In genomic region chr10:6238613-6239212, GRCh38 we compare ENCODE assay signal across 8 cellular contexts. TPM values are rescaled to one million over a fixed set of nuclear protein-coding genes. Genes with fewer than 3 reads are reported as not detected.
DNase-seq lines count a peak whose midpoint lies in the region; ATAC-seq, FAIRE-seq and TF ChIP-seq lines count a peak whose summit lies in the region.
"Not testable (repeated sequence)": the region's sequence is repeated elsewhere in the genome, so short reads cannot be mapped to it uniquely, and the experiment has no call there.

No MANE protein-coding gene starts in this region.

- H3K4me2 ChIP-seq in BLaER1 = peak overlapping the region; percentile 9
- H3K4me2 ChIP-seq in IMR-90 (ENCODE audit: low read depth, low read length) = peak overlapping the region; percentile 42
- not testable (repeated sequence) for H3K4me2 ChIP-seq in K562 (ENCODE audit: insufficient read depth, low read length)

- 0 out of 2 replicates have a peak overlapping the region, but pooled peaks have one; percentile 10 for H4K91ac ChIP-seq in IMR-90 (ENCODE audit: insufficient read depth, low read depth, low read length)

- CTCF ChIA-PET in IMR-90 (lab: Yijun Ruan, JAX) = interaction anchor here (1.4 kb wide), 1 partner anchor 163 kb away, joined by 4 read pairs; no protein-coding TSS in a partner anchor
- CTCF ChIA-PET in K562 (lab: Yijun Ruan, JAX; ENCODE audit: low intra/inter-chr PET ratio) = not testable (repeated sequence)

- H3K4me1 ChIP-seq in BLaER1 (peaks cover 25% of the 10 kb centered on the region), IMR-90 (ENCODE audit: control insufficient read depth, insufficient read depth, low read length) (peaks cover 13% of the 10 kb centered on the region), esophagus squamous epithelium (peaks cover 4 to 45% (median 12%) of the 10 kb centered on the region in 3 donors), neutrophil (ENCODE audit: control insufficient read depth in 1 of 2, insufficient read depth in 1 of 2, low read depth in 1 of 2, low read length in 1 of 2) (peaks cover 12 to 13% of the 10 kb centered on the region in 2 experiments)
- H3K4me1 ChIP-seq in K562 (replicated peaks in 1 of 2; ENCODE audit: control insufficient read depth in 2 of 2, insufficient read depth in 2 of 2, low read length in 2 of 2); suprapubic skin: not testable (repeated sequence)

- H3K27ac ChIP-seq in BLaER1 = not testable (repeated sequence)
- H3K27ac ChIP-seq in IMR-90 (ENCODE audit: insufficient read depth, low read length) (peak overlapping the region; percentile 50; the same call in 1 of the 2 replicates), K562 (ENCODE audit: extremely low read depth, low read depth, low read length) (peak overlapping the region; percentile 16; the same call in 1 of the 3 replicates), esophagus squamous epithelium (peak overlapping the region in 3 of 4 donors; percentile 39 to 43 (median 42)), neutrophil (peak overlapping the region; percentile 65), suprapubic skin (peak overlapping the region; percentile 33)

- DNase-seq in IMR-90; T-helper 17 cell; activated T-helper 1 cell treated with anti-CD3 and anti-CD28 coated beads, Interleukin-12 subunit alpha, Interleukin-12 subunit beta, Interleukin-2, Interleukin-4 antibody, amounts not matched to agents 30 ng/mL and 10 ng/mL and 1 ng/mL, durations not matched to agents 14 hours and 24 hours and 36 hours (ENCODE audit: low spot score); K562 (ENCODE audit: extremely low read depth in 1 of 4, low spot score in 3 of 4); esophagus squamous epithelium (lab: John Stamatoyannopoulos, UW); suprapubic skin (ENCODE audit: low spot score in 2 of 2): not testable (repeated sequence)

- POLR2A ChIA-PET in IMR-90 (lab: Charles Lee; ENCODE audit: unreplicated experiment); K562 (lab: Yijun Ruan, JAX): not testable (repeated sequence)

- TF ChIP-seq POLR2A in IMR-90 (IDR thresholded peaks at IDR 0.05; ENCODE audit: low read depth, low read length); K562 (conservative IDR thresholded peaks at IDR 0.05); esophagus squamous epithelium (IDR thresholded peaks at IDR 0.05); suprapubic skin (IDR thresholded peaks at IDR 0.05): not testable (repeated sequence)

- ATAC-seq in IMR-90 (ENCODE audit: low read depth) = peak; percentile 2; the same call in 1 of the 2 replicates
- ATAC-seq in T-helper 17 cell, K562: not testable (repeated sequence)

- H2AFZ ChIP-seq in IMR-90 (replicated peaks; ENCODE audit: low read length, poor library complexity); K562 (ENCODE audit: low read depth, low read length): not testable (repeated sequence)

- H3K9me3 ChIP-seq in BLaER1; IMR-90 (ENCODE audit: control insufficient read depth, insufficient read depth, low read length); T-helper 17 cell (ENCODE audit: control insufficient read depth, low read length, poor library complexity, severe bottlenecking); K562 (replicated peaks; ENCODE audit: control insufficient read depth, insufficient read depth, low read depth, low read length); esophagus squamous epithelium; neutrophil; suprapubic skin: not testable (repeated sequence)

- H4K5ac ChIP-seq in IMR-90 (ENCODE audit: low read depth, low read length) = not testable (repeated sequence)

- peak overlapping the region; percentile 54 for H3K27ac Mint-ChIP-seq in T-helper 17 cell
- H3K27ac Mint-ChIP-seq in activated T-helper 1 cell treated with anti-CD3 and anti-CD28 coated beads, Interleukin-12 subunit alpha, Interleukin-12 subunit beta, Interleukin-2, Interleukin-4 antibody, amounts not matched to agents 30 ng/mL and 10 ng/mL and 1 ng/mL, durations not matched to agents 14 hours and 24 hours and 36 hours = peak overlapping the region; percentile 50

- not testable (repeated sequence) for TF ChIP-seq RAD21 in IMR-90 (IDR thresholded peaks at IDR 0.05; ENCODE audit: low read length); K562 (CRISPR knock-in tag; conservative IDR thresholded peaks at IDR 0.05 in 1 of 2, IDR thresholded peaks at IDR 0.05 in 1 of 2)

- not testable (repeated sequence) for H3K14ac ChIP-seq in IMR-90 (replicated peaks; ENCODE audit: low read depth, low read length)

- not testable (repeated sequence) for BruUV-seq in IMR-90 (replicated peaks; lab: Mats Ljungman, UMichigan); K562 (replicated peaks; lab: Mats Ljungman, UMichigan)

- H3K4me1 Mint-ChIP-seq in T-helper 17 cell = peaks cover 13% of the 10 kb centered on the region
- peaks cover 24% of the 10 kb centered on the region for H3K4me1 Mint-ChIP-seq in activated T-helper 1 cell treated with anti-CD3 and anti-CD28 coated beads, Interleukin-12 subunit alpha, Interleukin-12 subunit beta, Interleukin-2, Interleukin-4 antibody, amounts not matched to agents 30 ng/mL and 10 ng/mL and 1 ng/mL, durations not matched to agents 14 hours and 24 hours and 36 hours (ENCODE audit: low read depth)

- not testable (repeated sequence) for H2AK5ac ChIP-seq in IMR-90 (ENCODE audit: low read depth, low read length)

- H3K4me3 ChIP-seq in BLaER1; IMR-90 (ENCODE audit: insufficient read depth, low read depth, low read length); K562; esophagus squamous epithelium; neutrophil (ENCODE audit: low read depth in 1 of 2, low read length in 1 of 2); suprapubic skin: not testable (repeated sequence)

- H3K36me3 ChIP-seq in BLaER1 (peaks cover 71% of the 10 kb centered on the region), IMR-90 (ENCODE audit: control insufficient read depth, insufficient read depth, low read length) (peaks cover 26% of the 10 kb centered on the region), esophagus squamous epithelium (peaks cover 9 to 36% (median 14%) of the 10 kb centered on the region in 3 donors), neutrophil (peaks cover 74% of the 10 kb centered on the region), suprapubic skin (peaks cover 31% of the 10 kb centered on the region)
- H3K36me3 ChIP-seq in K562 (ENCODE audit: control insufficient read depth, insufficient read depth, low read length) = not testable (repeated sequence)

- TF ChIP-seq CTCF in IMR-90 (conservative IDR thresholded peaks at IDR 0.05; ENCODE audit: low read depth, low read length); K562 (IDR thresholded peaks at IDR 0.05 in 2 of 3, conservative IDR thresholded peaks at IDR 0.05 in 1 of 3; ENCODE audit: insufficient read depth in 2 of 3, low read depth in 1 of 3, low read length in 3 of 3); esophagus squamous epithelium (IDR thresholded peaks at IDR 0.05); neutrophil (IDR thresholded peaks at IDR 0.05); suprapubic skin (IDR thresholded peaks at IDR 0.05): not testable (repeated sequence)

- not testable (repeated sequence) for H3K79me2 ChIP-seq in K562 (ENCODE audit: control insufficient read depth, insufficient read depth, low read length)

- H3K9me1 ChIP-seq in IMR-90 (ENCODE audit: insufficient read depth, low read length) = peaks cover 12% of the 10 kb centered on the region
- not testable (repeated sequence) for H3K9me1 ChIP-seq in K562 (ENCODE audit: control insufficient read depth, insufficient read depth, low read length)

- H3K9me3 Mint-ChIP-seq in activated T-helper 1 cell treated with anti-CD3 and anti-CD28 coated beads, Interleukin-12 subunit alpha, Interleukin-12 subunit beta, Interleukin-2, Interleukin-4 antibody, amounts not matched to agents 30 ng/mL and 10 ng/mL and 1 ng/mL, durations not matched to agents 14 hours and 24 hours and 36 hours = not testable (repeated sequence)

- not testable (repeated sequence) for H2AK9ac ChIP-seq in IMR-90 (replicated peaks; ENCODE audit: low read depth, low read length, poor library complexity)

- not testable (repeated sequence) for H3K27me3 Mint-ChIP-seq in T-helper 17 cell; activated T-helper 1 cell treated with anti-CD3 and anti-CD28 coated beads, Interleukin-12 subunit alpha, Interleukin-12 subunit beta, Interleukin-2, Interleukin-4 antibody, amounts not matched to agents 30 ng/mL and 10 ng/mL and 1 ng/mL, durations not matched to agents 14 hours and 24 hours and 36 hours (ENCODE audit: insufficient read depth)

- dilution Hi-C loops in IMR-90 (cut with HindIII; ENCODE audit: low sequenced_read_pairs, unreplicated experiment) = not testable (repeated sequence)

- not testable (repeated sequence) for FAIRE-seq in K562 (lab: Jason Lieb, UNC)

- H3K4me3 Mint-ChIP-seq in T-helper 17 cell; activated T-helper 1 cell treated with anti-CD3 and anti-CD28 coated beads, Interleukin-12 subunit alpha, Interleukin-12 subunit beta, Interleukin-2, Interleukin-4 antibody, amounts not matched to agents 30 ng/mL and 10 ng/mL and 1 ng/mL, durations not matched to agents 14 hours and 24 hours and 36 hours: not testable (repeated sequence)

- peak overlapping the region; percentile 58 for H2BK5ac ChIP-seq in IMR-90 (ENCODE audit: low read depth, low read length, poor library complexity, severe bottlenecking)

- peaks cover 0 to 37% of the 10 kb centered on the region in 2 experiments; a peak in 3 of 4 replicates for H3K79me1 ChIP-seq in IMR-90 (ENCODE audit: low read depth in 1 of 2, low read length in 2 of 2)

- 100% methylated on average over 3 of the region's 6 CpGs; no CpG with 5 or more reads in 1 of the 2 experiments for WGBS in IMR-90 (ENCODE audit: extremely low coverage in 2 of 2, insufficient read length in 1 of 2), 2 experiments
- WGBS in K562 (ENCODE audit: insufficient coverage, low coverage, missing lambda C conversion rate) = 37% methylated on average over 6 of the region's 6 CpGs
- WGBS in esophagus squamous epithelium, 2 donors = 20 to 44% methylated on average over 6 of the region's 6 CpGs
- WGBS in suprapubic skin = 70% methylated on average over 6 of the region's 6 CpGs

- not testable (repeated sequence) for H4K20me1 ChIP-seq in BLaER1; IMR-90 (ENCODE audit: insufficient read depth, low read length); K562 (replicated peaks; ENCODE audit: control insufficient read depth, insufficient read depth, low read length)

- not testable (repeated sequence) for TF ChIP-seq EP300 in K562 (IDR thresholded peaks at IDR 0.05; ENCODE audit: low read length); suprapubic skin (IDR thresholded peaks at IDR 0.05)

- H3K56ac ChIP-seq in IMR-90 (ENCODE audit: extremely low read depth, insufficient read depth, low read length) = not testable (repeated sequence)

- H3K4ac ChIP-seq in IMR-90 (ENCODE audit: low read depth, low read length) = not testable (repeated sequence)

- H3K9ac ChIP-seq in BLaER1; IMR-90 (ENCODE audit: low read depth, low read length); K562 (ENCODE audit: insufficient read depth in 1 of 2, low read depth in 2 of 2, low read length in 2 of 2): not testable (repeated sequence)

- not testable (repeated sequence) for H3K18ac ChIP-seq in IMR-90 (ENCODE audit: low read depth, low read length)

- peak overlapping the region; percentile 71 for H2BK120ac ChIP-seq in IMR-90 (ENCODE audit: low read depth, low read length)

- H3K36me3 Mint-ChIP-seq in T-helper 17 cell (ENCODE audit: low read depth) = not testable (repeated sequence)
- peaks cover 51% of the 10 kb centered on the region for H3K36me3 Mint-ChIP-seq in activated T-helper 1 cell treated with anti-CD3 and anti-CD28 coated beads, Interleukin-12 subunit alpha, Interleukin-12 subunit beta, Interleukin-2, Interleukin-4 antibody, amounts not matched to agents 30 ng/mL and 10 ng/mL and 1 ng/mL, durations not matched to agents 14 hours and 24 hours and 36 hours (ENCODE audit: low read depth)

- in situ Hi-C loops in IMR-90 (cut with MboI; ENCODE audit: low sequenced_read_pairs) = loop anchor here (25.0 kb wide), 1 partner anchor 499 kb away; no protein-coding TSS in a partner anchor
- in situ Hi-C loops in K562 (cut with MboI) = not testable (repeated sequence)

- H2BK20ac ChIP-seq in IMR-90 (ENCODE audit: low read depth, low read length) = peak overlapping the region; percentile 73

- intact Hi-C loops in IMR-90 (cut with micrococcal nuclease) = loop anchor here (2.0 kb wide), 1 partner anchor 26 kb away; no protein-coding TSS in a partner anchor
- intact Hi-C loops in activated T-helper 1 cell treated with anti-CD3 and anti-CD28 coated beads, Interleukin-12 subunit alpha, Interleukin-12 subunit beta, Interleukin-2, Interleukin-4 antibody, amounts not matched to agents 30 ng/mL and 10 ng/mL and 1 ng/mL, durations not matched to agents 14 hours and 24 hours and 36 hours (cut with micrococcal nuclease) = loop anchor here (1.0 to 2.0 kb wide), 4 partner anchors 28 to 163 kb away; no protein-coding TSS in a partner anchor
- intact Hi-C loops in K562 (cut with micrococcal nuclease); esophagus squamous epithelium (cut with DNase I): not testable (repeated sequence)

- not testable (repeated sequence) for H3K23ac ChIP-seq in IMR-90 (ENCODE audit: low read depth, low read length)

- peak overlapping the region; percentile 27; the same call in 1 of the 3 replicates for H2BK15ac ChIP-seq in IMR-90 (ENCODE audit: low read depth, low read length)

- H4K8ac ChIP-seq in IMR-90 (ENCODE audit: low read depth in 2 of 2, low read length in 2 of 2) = 0 out of 4 replicates have a peak overlapping the region, but pooled peaks of 1 of the 2 experiments have one; percentile 37

- H3K27me3 ChIP-seq in BLaER1; IMR-90 (ENCODE audit: control insufficient read depth, insufficient read depth, low read length); K562 (ENCODE audit: control insufficient read depth in 2 of 2, insufficient read depth in 2 of 2, low read length in 2 of 2); esophagus squamous epithelium; neutrophil; suprapubic skin: not testable (repeated sequence)

RNA-seq across cellular contexts. Expression of gene PFKFB3, which starts 36.0 kb away (rescaled TPM):
- 26.9 and 34.1 TPM in 2 replicates for total RNA-seq in IMR-90 (2012; rRNA removed)
- polyA plus RNA-seq in IMR-90 (2012; rRNA removed) = 45.5 and 51.3 TPM in 2 replicates
- polyA plus RNA-seq in IMR-90 (2012; cell fraction: cytosol; rRNA removed) = 35.6 and 39.8 TPM in 2 replicates
- polyA plus RNA-seq in IMR-90 (2012; cell fraction: nucleus; rRNA removed; ENCODE audit: low replicate concordance) = 86.2 and 130 TPM in 2 replicates
- 100 to 1,000 TPM in 1 of 2 donors, 10 to 100 TPM in 1; 93.3 to 146 TPM for total RNA-seq in T-helper 17 cell
- total RNA-seq in activated T-helper 1 cell treated with anti-CD3 and anti-CD28 coated beads, Interleukin-12 subunit alpha, Interleukin-12 subunit beta, Interleukin-2, Interleukin-4 antibody, amounts not matched to agents 30 ng/mL and 10 ng/mL and 1 ng/mL, durations not matched to agents 14 hours and 24 hours and 36 hours = 90.3 and 93.8 TPM in 2 replicates
- total RNA-seq in K562 (2011; cell fraction: chromatin; rRNA removed; ENCODE audit: low replicate concordance) = 25.5 and 39.0 TPM in 2 replicates
- 19.2 and 20.8 TPM in 2 replicates for total RNA-seq in K562 (2011; cell fraction: nucleolus; rRNA removed)
- total RNA-seq in K562 (2011; cell fraction: nucleoplasm; rRNA removed) = 15.2 and 16.8 TPM in 2 replicates
- 7.1 and 8.7 TPM in 2 replicates for total RNA-seq in K562 (2014; rRNA removed)
- total RNA-seq in K562 (2014; rRNA removed; fragmentation: Illumina TruSeq; extraction: Trizol) = 7.3 and 8.5 TPM in 2 replicates
- 7.8 and 8.5 TPM in 2 replicates for total RNA-seq in K562 (2015; rRNA removed; fragmentation: Illumina TruSeq; extraction: Trizol)
- 21.1 and 21.6 TPM in 2 replicates for total RNA-seq in K562 (2021)
- polyA plus RNA-seq in K562 (2011; rRNA removed) = 7.8 and 11.2 TPM in 2 replicates
- polyA plus RNA-seq in K562 (2011; cell fraction: cytosol; rRNA removed) = 8.6 and 13.1 TPM in 2 replicates
- 17.4 and 21.2 TPM in 2 replicates for polyA plus RNA-seq in K562 (2011; cell fraction: nucleus; rRNA removed)
- polyA plus RNA-seq in K562 (2012) = 9.6 and 10.0 TPM in 2 replicates
- polyA plus RNA-seq in K562 (2014; fragmentation: Illumina TruSeq; extraction: Trizol) = 15.0 TPM in 2 replicates
- under 1 TPM; 0.46 to 0.73 TPM for polyA plus RNA-seq in K562 (2014; fragmentation: Nextera tagmentation; extraction: Ambion mirVana)
- 8.4 and 10.4 TPM in 2 replicates for polyA plus RNA-seq in K562 (2014; rRNA removed)
- 9.6 and 9.7 TPM in 2 replicates for polyA minus RNA-seq in K562 (2011; rRNA and poly(A)+ RNA removed)
- polyA minus RNA-seq in K562 (2011; cell fraction: cytosol; rRNA and poly(A)+ RNA removed) = 5.0 TPM in 2 replicates
- 7.9 and 14.4 TPM in 2 replicates for polyA minus RNA-seq in K562 (2011; cell fraction: nucleus; rRNA and poly(A)+ RNA removed)
- total RNA-seq in esophagus squamous epithelium = 10 to 100 TPM; 17.1 to 37.8 (median 26.2) TPM
- total RNA-seq in suprapubic skin = 100 to 1,000 TPM in 1 of 4 donors, 10 to 100 TPM in 3; 40.1 to 115 (median 52.2) TPM
